ENCODE assay signal across 1 cellular context in genomic region chr2:46195819-46196218, GRCh38.
TF ChIP-seq lines count a peak whose summit lies in the region.

No MANE protein-coding gene starts in this region.

TF ChIP-seq in HepG2, 621 proteins besides CTCF, POLR2A, EP300 and RAD21 (continued from another document):
- TF ChIP-seq RERE (CRISPR knock-in tag; IDR thresholded peaks at IDR 0.05; ENCODE audit: low read depth) (no peak), ZNF18 (CRISPR knock-in tag; IDR thresholded peaks at IDR 0.05; ENCODE audit: insufficient replicate concordance) (no peak), FOSL1 (CRISPR knock-in tag; IDR thresholded peaks at IDR 0.05; ENCODE audit: borderline replicate concordance) (no peak), YEATS4 (CRISPR knock-in tag; IDR thresholded peaks at IDR 0.05; ENCODE audit: borderline replicate concordance) (no peak), TOE1 (CRISPR knock-in tag; IDR thresholded peaks at IDR 0.05) (no peak), ZNF761 (CRISPR knock-in tag; conservative IDR thresholded peaks at IDR 0.05) (no peak)
